Comparison of ENCODE assay signal across 17 cellular contexts in the genomic region with DNA sequence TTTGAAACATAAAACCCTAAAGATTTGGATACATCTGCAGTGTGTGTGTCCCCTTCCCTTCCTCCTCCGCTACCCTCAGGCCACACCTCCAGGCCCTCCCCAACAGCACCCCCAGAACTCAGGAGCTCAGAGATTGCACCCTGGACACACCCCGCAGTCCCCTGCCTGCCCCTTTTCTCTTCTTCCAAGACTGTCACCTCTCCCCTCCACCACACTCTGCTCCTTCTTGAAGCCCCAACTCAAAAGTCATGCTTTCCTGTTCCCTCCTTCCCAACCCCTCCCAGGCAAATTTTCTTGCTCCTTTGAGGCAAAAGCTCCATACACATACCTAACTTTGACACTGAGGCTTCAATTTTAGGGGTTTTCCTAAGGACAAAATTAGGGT.
DNase-seq lines count a peak whose midpoint lies in the region; ATAC-seq, FAIRE-seq and TF ChIP-seq lines count a peak whose summit lies in the region.
"Had no signal": no experiment of that assay in that cellular context is flagged by ENCODE, and none has a peak within 500 bp of the region (broad histone marks: within the 10 kb centered on the region; RNA-seq: fewer than 3 reads in every experiment).

No MANE protein-coding gene starts in this region.

- no peak overlapping the region for H3K4me3 Mint-ChIP-seq in mesothelial cell of epicardium
- H3K4me3 Mint-ChIP-seq: CD4-positive, CD25-positive, alpha-beta regulatory T cell; HFFc6; IgD-negative memory B cell had no signal

- H3K4me1 Mint-ChIP-seq in mesothelial cell of epicardium: peaks cover 25% of the 10 kb centered on the region

- no peaks in the 10 kb centered on the region for H3K27me3 Mint-ChIP-seq in mesothelial cell of epicardium (ENCODE audit: low read depth)
- H3K27me3 Mint-ChIP-seq: CD4-positive, CD25-positive, alpha-beta regulatory T cell had no signal

- no peak for ATAC-seq in GM18861 (IDR thresholded peaks at IDR 0.05; ENCODE audit: unreplicated experiment)

- FAIRE-seq in GM12891 (lab: Jason Lieb, UNC) (no peak), GM19239 (lab: Jason Lieb, UNC) (no peak)
- FAIRE-seq: G401.6 had no signal

- DNase-seq in GM12891 (ENCODE audit: insufficient read length, low spot score) (no peak), mesothelial cell of epicardium (ENCODE audit: low spot score in 2 of 2, unreplicated experiment in 2 of 2) (no peak), NCI-H2029 (lab: John Stamatoyannopoulos, UW) (no peak), GM19239 (ENCODE audit: insufficient read length, low spot score) (no peak), medulla oblongata (ENCODE audit: extremely low spot score) (no peak)
- DNase-seq: 8988T; AML-193; CD4-positive, CD25-positive, alpha-beta regulatory T cell; HCEC 1CT; HFFc6; KG1 had no signal

- TF ChIP-seq CTCF in C4-2B (conservative IDR thresholded peaks at IDR 0.05) (no peak), VCaP (conservative IDR thresholded peaks at IDR 0.05) (no peak), mesothelial cell of epicardium (IDR thresholded peaks at IDR 0.05; ENCODE audit: unreplicated experiment) (no peak)

- peaks cover 8% of the 10 kb centered on the region for H3K9me3 Mint-ChIP-seq in mesothelial cell of epicardium
- H3K9me3 Mint-ChIP-seq: HFFc6, IgD-negative memory B cell had no signal

- TF ChIP-seq POLR2A in GM12891 (IDR thresholded peaks at IDR 0.05; ENCODE audit: low read depth, low read length): no peak; the same call in 1 of the 2 replicates

- H3K36me3 Mint-ChIP-seq in mesothelial cell of epicardium: no peaks in the 10 kb centered on the region
- H3K36me3 Mint-ChIP-seq: CD4-positive, CD25-positive, alpha-beta regulatory T cell had no signal

- H3K27ac ChIP-seq in C4-2B (peak overlapping the region; percentile 33; the same call in 1 of the 2 replicates), VCaP (peak overlapping the region; percentile 85)
- H3K27ac ChIP-seq: BLaER1 had no signal

- H3K27ac Mint-ChIP-seq in mesothelial cell of epicardium: peak overlapping the region; percentile 10
- H3K27ac Mint-ChIP-seq: HFFc6, IgD-negative memory B cell had no signal

TF ChIP-seq in GM12891, 5 proteins besides CTCF, POLR2A, EP300 and RAD21:
- TF ChIP-seq POLR2AphosphoS5 (IDR thresholded peaks at IDR 0.05; ENCODE audit: low read depth, low read length) (peak; percentile 42; the same call in 1 of the 2 replicates), TAF1 (IDR thresholded peaks at IDR 0.05; ENCODE audit: low read depth, low read length) (0 out of 2 replicates have a peak, but pooled peaks have one; percentile 47), SPI1 (IDR thresholded peaks at IDR 0.05; ENCODE audit: low read depth, low read length) (no peak)
